23 cellular contexts compared by ENCODE assay signal in genomic region chr12:12036901-12037300, GRCh38. TPM values are rescaled to one million over a fixed set of nuclear protein-coding genes. Genes with fewer than 3 reads are reported as not detected.
DNase-seq lines count a peak whose midpoint lies in the region; ATAC-seq, FAIRE-seq and TF ChIP-seq lines count a peak whose summit lies in the region.
"Had no signal": no experiment of that assay in that cellular context is flagged by ENCODE, and none has a peak within 500 bp of the region (broad histone marks: within the 10 kb centered on the region; RNA-seq: fewer than 3 reads in every experiment).

No MANE protein-coding gene starts in this region.

- H3K27me3 ChIP-seq in GM12878 (replicated peaks in 1 of 2; ENCODE audit: control insufficient read depth in 2 of 2, insufficient read depth in 2 of 2, low read length in 1 of 2): no peaks in the 10 kb centered on the region
- H3K27me3 ChIP-seq: BLaER1 had no signal

- H3K9me3 Mint-ChIP-seq in activated naive CD4-positive, alpha-beta T cell treated with anti-CD3 and anti-CD28 coated beads for 36 hours: no peaks in the 10 kb centered on the region
- H3K9me3 Mint-ChIP-seq: CD4-positive, alpha-beta memory T cell had no signal

- RAD21 ChIA-PET in GM12878 (lab: Charles Lee; ENCODE audit: unreplicated experiment): interaction anchor here (0.9 to 6.5 kb wide), 4 partner anchors 278 to 456 kb away, joined by 3 to 201 read pairs (median 4); no protein-coding TSS in a partner anchor

- no peak overlapping the region for H3K4me3 Mint-ChIP-seq in activated naive CD4-positive, alpha-beta T cell treated with anti-CD3 and anti-CD28 coated beads for 36 hours
- H3K4me3 Mint-ChIP-seq: CD14-positive monocyte; CD4-positive, alpha-beta memory T cell had no signal

- POLR2A ChIA-PET in GM12878 (lab: Charles Lee): interaction anchor here (0.6 to 1.7 kb wide), 2 partner anchors 146 to 457 kb away, joined by 3 to 4 read pairs; no protein-coding TSS in a partner anchor

- no peaks in the 10 kb centered on the region for H3K27me3 Mint-ChIP-seq in activated naive CD4-positive, alpha-beta T cell treated with anti-CD3 and anti-CD28 coated beads for 36 hours (ENCODE audit: low read depth)

- no peak for TF ChIP-seq EP300 in GM12878 (IDR thresholded peaks at IDR 0.05; ENCODE audit: borderline replicate concordance in 1 of 2, control insufficient read depth in 1 of 2, low read depth in 2 of 2, low read length in 2 of 2)

- H3K4me3 ChIP-seq in GM12878: no peak overlapping the region
- H3K4me3 ChIP-seq: BLaER1, GM23248, HAP-1 had no signal

- H3K4me1 Mint-ChIP-seq in activated naive CD4-positive, alpha-beta T cell treated with anti-CD3 and anti-CD28 coated beads for 36 hours (ENCODE audit: low read depth): peaks cover 26% of the 10 kb centered on the region

- intact Hi-C loops in activated naive CD4-positive, alpha-beta T cell treated with anti-CD3 and anti-CD28 coated beads for 36 hours (cut with micrococcal nuclease): loop anchor here (1.0 to 2.0 kb wide), 6 partner anchors 34 to 667 kb away; partner anchors contain the start of gene ETV6
- intact Hi-C loops in GM12878 (cut with micrococcal nuclease; ENCODE audit: unreplicated experiment): loop anchor here (2.0 kb wide), 1 partner anchor 290 kb away; no protein-coding TSS in a partner anchor

- BruUV-seq in GM12878 (replicated peaks; lab: Mats Ljungman, UMichigan): no TSS peak

- peaks cover 19% of the 10 kb centered on the region for H3K4me1 ChIP-seq in GM12878 (ENCODE audit: control insufficient read depth, insufficient read depth, low read length)

- SMC1A ChIA-PET in GM12878 (lab: Charles Lee; ENCODE audit: uncharacterized antibody, unreplicated experiment): interaction anchor here (0.7 to 8.7 kb wide), 8 partner anchors 8 to 467 kb away, joined by 3 to 214 read pairs (median 4); partner anchors contain the start of gene BCL2L14

- H3K79me2 ChIP-seq in GM12878 (ENCODE audit: control insufficient read depth, insufficient read depth, low read length): peaks cover 13% of the 10 kb centered on the region

- no peak for DNase-seq in activated naive CD4-positive, alpha-beta T cell treated with anti-CD3 and anti-CD28 coated beads for 36 hours
- no peak for DNase-seq in activated naive CD4-positive, alpha-beta T cell treated with anti-CD3 and anti-CD28 coated beads, Interleukin-2, amount 50 U/mL, for 16 hours
- DNase-seq in GM12878 (ENCODE audit: low read depth, low spot score): no peak
- no peak for DNase-seq in stimulated activated naive CD4-positive, alpha-beta T cell treated with Interleukin-2 at 50 U/mL for 16 hours (lab: John Stamatoyannopoulos, UW)
- DNase-seq: CD4-positive, alpha-beta memory T cell; DMS153; DMS79; GDM1; GM23248; IMR-90; KBM-7 had no signal

- no peaks in the 10 kb centered on the region for H3K36me3 ChIP-seq in GM12878 (ENCODE audit: control insufficient read depth in 2 of 2, insufficient read depth in 2 of 2, low read length in 1 of 2)
- H3K36me3 ChIP-seq: BLaER1, HAP-1 had no signal

- CTCF ChIA-PET in activated naive CD4-positive, alpha-beta T cell treated with anti-CD3 and anti-CD28 coated beads for 36 hours (lab: Charles Lee): interaction anchor here (0.7 to 4.6 kb wide), 11 partner anchors 9 to 1155 kb away, joined by 3 to 36 read pairs (median 4); partner anchors contain the start of gene BCL2L14
- CTCF ChIA-PET in GM12878 (lab: Yijun Ruan, JAX): interaction anchor here (0.6 to 11.3 kb wide), 13 partner anchors 27 to 530 kb away, joined by 3 to 278 read pairs (median 4); partner anchors contain the start of gene BCL2L14

- H3K4me2 ChIP-seq in GM12878 (ENCODE audit: control insufficient read depth, insufficient read depth): no peak overlapping the region
- H3K4me2 ChIP-seq: BLaER1 had no signal

- H3K9me3 ChIP-seq in GM12878 (replicated peaks; ENCODE audit: control insufficient read depth, insufficient read depth, low read length): peaks cover 2% of the 10 kb centered on the region; the same call in 2 of the 3 replicates
- H3K9me3 ChIP-seq: BLaER1, HAP-1 had no signal

- no peak for TF ChIP-seq CTCF in GM12878 (IDR thresholded peaks at IDR 0.05 in 2 of 3, conservative IDR thresholded peaks at IDR 0.05 in 1 of 3; ENCODE audit: control insufficient read depth in 2 of 3, extremely low read depth in 1 of 3, insufficient read depth in 1 of 3, low read depth in 3 of 3, low read length in 3 of 3)

- H3K27ac Mint-ChIP-seq in activated naive CD4-positive, alpha-beta T cell treated with anti-CD3 and anti-CD28 coated beads for 36 hours: peak overlapping the region; percentile 43
- H3K27ac Mint-ChIP-seq: CD14-positive monocyte had no signal

- H3K9ac ChIP-seq in GM12878 (ENCODE audit: control insufficient read depth, insufficient read depth, low read length): no peak overlapping the region
- H3K9ac ChIP-seq: BLaER1, GM23248 had no signal

- TF ChIP-seq POLR2A in GM12878 (IDR thresholded peaks at IDR 0.05; ENCODE audit: low read depth, low read length) (no peak), GM18505 (IDR thresholded peaks at IDR 0.05; ENCODE audit: borderline replicate concordance, extremely low read depth, insufficient read depth, insufficient read length) (no peak)

- no peak overlapping the region for H3K27ac ChIP-seq in GM12878 (ENCODE audit: control insufficient read depth, insufficient read depth)
- H3K27ac ChIP-seq: 22Rv1, BLaER1, GM23248 had no signal

- H4K20me1 ChIP-seq in GM12878 (ENCODE audit: control insufficient read depth, insufficient read depth): no peaks in the 10 kb centered on the region
- H4K20me1 ChIP-seq: BLaER1 had no signal

- H3K36me3 Mint-ChIP-seq in activated naive CD4-positive, alpha-beta T cell treated with anti-CD3 and anti-CD28 coated beads for 36 hours (ENCODE audit: low read depth): no peaks in the 10 kb centered on the region
- H3K36me3 Mint-ChIP-seq: CD14-positive monocyte; CD4-positive, alpha-beta memory T cell had no signal

- ATAC-seq in GM21529 (IDR thresholded peaks at IDR 0.05; ENCODE audit: unreplicated experiment) (peak; percentile 4), GM12878 (no peak), GM19455 (IDR thresholded peaks at IDR 0.05; ENCODE audit: unreplicated experiment) (no peak), GM18505 (IDR thresholded peaks at IDR 0.05; ENCODE audit: unreplicated experiment) (no peak)

- H2AFZ ChIP-seq in GM12878 (ENCODE audit: control insufficient read depth, low read depth, low read length): no peak overlapping the region
- H2AFZ ChIP-seq: GM23248 had no signal

- in situ Hi-C loops in GM12878 (cut with MboI): no loop called here

- FAIRE-seq in GM12878 (lab: Jason Lieb, UNC): no peak
- FAIRE-seq: HTR-8/SVneo had no signal

- no peak for TF ChIP-seq RAD21 in GM12878 (IDR thresholded peaks at IDR 0.05; ENCODE audit: insufficient read depth, low read depth, low read length)

TF ChIP-seq in GM12878, 131 proteins besides CTCF, POLR2A, EP300 and RAD21:
- TF ChIP-seq BCL11A (IDR thresholded peaks at IDR 0.05; ENCODE audit: low read depth, low read length) (no peak), SMARCA5 (IDR thresholded peaks at IDR 0.05) (peak; percentile 76; the same call in 1 of the 2 replicates), BRCA1 (IDR thresholded peaks at IDR 0.05; ENCODE audit: low read depth, low read length) (no peak), CHD1 (IDR thresholded peaks at IDR 0.05; ENCODE audit: low read depth, low read length) (no peak), NR2C2 (IDR thresholded peaks at IDR 0.05; ENCODE audit: borderline replicate concordance, control insufficient read depth, insufficient read length, low read depth) (no peak), ZNF217 (IDR thresholded peaks at IDR 0.05) (peak; percentile 72; the same call in 1 of the 2 replicates), MTA2 (IDR thresholded peaks at IDR 0.05; ENCODE audit: low read depth) (peak; percentile 4; the same call in 1 of the 2 replicates)

RNA-seq across cellular contexts. Expression of gene BCL2L14, which starts 33.8 kb away (rescaled TPM):
- total RNA-seq in activated naive CD4-positive, alpha-beta T cell treated with anti-CD3 and anti-CD28 coated beads for 36 hours: 10 to 100 TPM; 19.4 to 21.8 TPM
- 1.8 and 3.6 TPM in 2 replicates for total RNA-seq in GM12878 (2013; cell fraction: nucleolus; rRNA removed)
- 0.68 and 1.5 TPM in 2 replicates for total RNA-seq in GM12878 (2014; rRNA removed)
- total RNA-seq in GM12878 (2014; rRNA removed; fragmentation: Illumina TruSeq; extraction: Trizol): 1.6 and 2.5 TPM in 2 replicates
- 0.85 and 2.2 TPM in 2 replicates for total RNA-seq in GM12878 (2021)
- polyA plus RNA-seq in GM12878 (2011; ENCODE audit: low read depth): 1.8 TPM
- 0.58 and 0.73 TPM in 2 replicates for polyA plus RNA-seq in GM12878 (2011; rRNA removed)
- 0.34 and 0.37 TPM in 2 replicates for polyA plus RNA-seq in GM12878 (2011; cell fraction: cytosol; rRNA removed)
- polyA plus RNA-seq in GM12878 (2011; cell fraction: nucleus; rRNA removed): 0.29 and 0.37 TPM in 2 replicates
- polyA plus RNA-seq in GM12878 (2012): 0.74 and 1.3 TPM in 2 replicates
- polyA plus RNA-seq in GM12878 (2014; fragmentation: Illumina TruSeq; extraction: Trizol): 1.1 and 2.1 TPM in 2 replicates
- polyA plus RNA-seq in GM12878 (2014; fragmentation: Nextera tagmentation; extraction: Ambion mirVana): under 1 TPM; 0.62 to 0.64 TPM
- polyA plus RNA-seq in GM12878 (2014; rRNA removed): 0.71 and 1.7 TPM in 2 replicates
- 1 to 10 TPM in 1 of 2 experiments, under 1 TPM in 1; 0.59 to 2.0 TPM for polyA plus RNA-seq in GM12878 (2016; fragmentation: Nextera tagmentation; extraction: Ambion mirVana)
- polyA minus RNA-seq in GM12878 (2011; rRNA and poly(A)+ RNA removed): 0.44 and 1.7 TPM in 2 replicates
- not detected in 2 replicates for polyA minus RNA-seq in GM12878 (2011; cell fraction: cytosol; rRNA and poly(A)+ RNA removed)
- polyA minus RNA-seq in GM12878 (2011; cell fraction: nucleus; rRNA and poly(A)+ RNA removed): 0.60 and 0.96 TPM in 2 replicates
- total RNA-seq: A673, Daoy, GM23248, H4, IMR-90 had no signal
- polyA plus RNA-seq: AG04450, CD14-positive monocyte, GM23248, IMR-90 had no signal

Comparison
In these comparisons a context has a peak if more than half of its experiments do, and no peak if none do; other contexts are left out.
1. RNA of gene BCL2L14, which starts 33.8 kb away (total RNA-seq): 19.4 to 21.8 TPM in activated naive CD4-positive, alpha-beta T cell treated with anti-CD3 and anti-CD28 coated beads for 36 hours; 0.68 to 3.6 TPM in GM12878; every median in the first group is over 4 times any median in the second.